ENCODE assay signal across 8 cellular contexts in the genomic region with DNA sequence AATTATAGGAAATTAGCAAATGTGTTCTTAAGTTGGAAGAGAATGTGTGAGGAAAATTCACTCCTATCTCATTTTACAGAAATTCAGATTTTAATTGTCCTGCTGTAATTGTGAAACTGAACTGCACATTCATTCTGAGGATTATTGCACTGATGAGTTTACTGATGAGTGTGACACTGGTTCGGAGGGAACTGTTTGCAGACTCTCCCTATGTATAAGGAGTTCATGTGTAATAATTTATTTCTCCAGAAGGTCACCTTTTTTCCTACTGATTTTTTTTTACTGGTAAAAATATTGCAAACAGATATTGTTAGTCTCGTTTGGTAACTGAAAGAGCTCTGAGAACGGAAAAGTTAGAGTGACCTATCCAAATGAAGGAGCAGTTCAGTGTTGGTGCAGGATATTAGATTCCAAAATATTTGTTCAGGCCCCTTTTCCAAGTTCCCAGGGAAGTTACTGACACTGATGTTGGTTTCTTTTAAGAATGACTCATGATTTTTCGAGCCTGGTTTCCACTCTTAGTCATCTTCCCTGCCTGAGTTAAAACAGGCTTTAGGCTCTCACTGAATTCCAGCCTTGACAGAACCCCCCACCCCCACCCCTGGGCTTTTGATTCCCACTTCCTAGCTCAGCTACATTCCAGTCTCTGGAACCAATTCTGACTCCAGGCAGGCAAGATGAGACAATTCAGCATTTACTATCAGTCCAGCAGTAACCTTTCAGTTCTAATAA. TPM values are rescaled to one million over a fixed set of nuclear protein-coding genes. Genes with fewer than 3 reads are reported as not detected.
DNase-seq lines count a peak whose midpoint lies in the region; ATAC-seq and TF ChIP-seq lines count a peak whose summit lies in the region.

No MANE protein-coding gene starts in this region.

- H3K4me3 ChIP-seq in A673 (ENCODE audit: low read depth, low read length, poor library complexity, severe bottlenecking), result no peak overlapping the region
- H3K4me3 ChIP-seq in Panc1 (ENCODE audit: low read depth in 2 of 2, low read length in 2 of 2), result peak overlapping the region in 1 of 2 experiments; percentile 30; a peak in 2 of 4 replicates
- no peak overlapping the region for H3K4me3 ChIP-seq in ectodermal cell (ENCODE audit: insufficient read depth, low read depth, low read length)
- H3K4me3 ChIP-seq in mesenchymal stem cell (ENCODE audit: insufficient read depth in 1 of 2, low read depth in 1 of 2, low read length in 2 of 2), result peak overlapping the region in 1 of 2 experiments; percentile 65

- no peak overlapping the region for H4K91ac ChIP-seq in mesenchymal stem cell (ENCODE audit: low read length)

- no peaks in the 10 kb centered on the region for H3K36me3 ChIP-seq in A673 (ENCODE audit: insufficient read depth, low read length, poor library complexity, severe bottlenecking)
- no peaks in the 10 kb centered on the region for H3K36me3 ChIP-seq in Panc1 (ENCODE audit: control insufficient read depth, insufficient read depth, low read length)
- no peaks in the 10 kb centered on the region for H3K36me3 ChIP-seq in ectodermal cell (ENCODE audit: control insufficient read depth, insufficient read depth, low read length)
- H3K36me3 ChIP-seq in mesenchymal stem cell (ENCODE audit: control insufficient read depth in 1 of 2, insufficient read depth in 2 of 2, low read depth in 1 of 2, low read length in 2 of 2), result peaks cover 0 to 4% of the 10 kb centered on the region in 2 experiments

- no peak overlapping the region for H2BK5ac ChIP-seq in mesenchymal stem cell (ENCODE audit: low read depth, low read length, poor library complexity, severe bottlenecking)

- no TSS peak for BruUV-seq in A673 (replicated peaks; lab: Mats Ljungman, UMichigan)
- BruUV-seq in Panc1 (replicated peaks; lab: Mats Ljungman, UMichigan), result TSS peak; percentile 4

- no peak overlapping the region for H3K14ac ChIP-seq in mesenchymal stem cell (ENCODE audit: low read length in 2 of 2)

- TF ChIP-seq CTCF in A673 (conservative IDR thresholded peaks at IDR 0.05; ENCODE audit: low read depth, low read length) (no peak), Panc1 (IDR thresholded peaks at IDR 0.05) (no peak), GM13977 (IDR thresholded peaks at IDR 0.05; ENCODE audit: extremely low read depth, insufficient read depth, missing control alignments) (no peak)

- H4K8ac ChIP-seq in mesenchymal stem cell (ENCODE audit: low read length), result no peak overlapping the region

- peak overlapping the region; percentile 86 for H3K9ac ChIP-seq in mesenchymal stem cell (ENCODE audit: low read length)

- no peak overlapping the region for H3K23ac ChIP-seq in mesenchymal stem cell (ENCODE audit: low read length in 2 of 2)

- POLR2A ChIA-PET in A673 (lab: Charles Lee; ENCODE audit: low non-redundant PET) (no interaction called here), Panc1 (lab: Charles Lee) (no interaction called here)

- no peak overlapping the region for H3K18ac ChIP-seq in mesenchymal stem cell (ENCODE audit: low read depth in 1 of 2, low read length in 2 of 2)

- peak overlapping the region; percentile 36 for H3K4me2 ChIP-seq in mesenchymal stem cell (ENCODE audit: low read length, poor library complexity, severe bottlenecking)

- H3K27ac ChIP-seq in A673 (ENCODE audit: low read depth, low read length, poor library complexity, severe bottlenecking), result peak overlapping the region; percentile 75
- peak overlapping the region; percentile 99 for H3K27ac ChIP-seq in Panc1 (ENCODE audit: low read length)
- peak overlapping the region; percentile 75 for H3K27ac ChIP-seq in ectodermal cell (ENCODE audit: insufficient read depth, low read depth, low read length, poor library complexity, severe bottlenecking)
- peak overlapping the region; percentile 95 for H3K27ac ChIP-seq in mesenchymal stem cell (ENCODE audit: low read length, poor library complexity, severe bottlenecking)

- peak overlapping the region; percentile 62 for H2BK120ac ChIP-seq in mesenchymal stem cell (ENCODE audit: low read depth, low read length)

- no peaks in the 10 kb centered on the region for H3K9me3 ChIP-seq in A673 (ENCODE audit: low read depth, low read length, poor library complexity, severe bottlenecking)
- no peaks in the 10 kb centered on the region for H3K9me3 ChIP-seq in Panc1 (ENCODE audit: control insufficient read depth, insufficient read depth, low read depth, low read length)
- no peaks in the 10 kb centered on the region for H3K9me3 ChIP-seq in ectodermal cell (ENCODE audit: control insufficient read depth, low read length)
- H3K9me3 ChIP-seq in mesenchymal stem cell (ENCODE audit: control insufficient read depth, low read length), result no peaks in the 10 kb centered on the region

- no peak overlapping the region for H2AFZ ChIP-seq in mesenchymal stem cell (ENCODE audit: low read depth, low read length)

- ATAC-seq in GM19452 (IDR thresholded peaks at IDR 0.05; ENCODE audit: unreplicated experiment) (peak; percentile 42), Panc1 (peak; percentile 74), HG03108 (IDR thresholded peaks at IDR 0.05; ENCODE audit: unreplicated experiment) (no peak), HG03565 (IDR thresholded peaks at IDR 0.05; ENCODE audit: unreplicated experiment) (no peak)

- peaks cover 2% of the 10 kb centered on the region for H3K79me1 ChIP-seq in mesenchymal stem cell (replicated peaks; ENCODE audit: low read length, poor library complexity, severe bottlenecking)

- intact Hi-C loops in A673 (cut with micrococcal nuclease; ENCODE audit: unreplicated experiment), result loop anchor here (2.0 kb wide), 1 partner anchor 15 kb away; no protein-coding TSS in a partner anchor
- intact Hi-C loops in Panc1 (cut with micrococcal nuclease; ENCODE audit: unreplicated experiment), result no loop called here

- WGBS in ectodermal cell, 2 experiments, result 51 to 58% methylated on average over 4 of the region's 4 CpGs
- 0% methylated on average over 3 of the region's 4 CpGs for WGBS in mesenchymal stem cell

- in situ Hi-C loops in Panc1 (cut with HindIII; ENCODE audit: low pct_unique_long_range_greater_than_20kb, low sequenced_read_pairs) (no loop called here), GM13977 (cut with MboI; ENCODE audit: low pct_unique_long_range_greater_than_20kb, low sequenced_read_pairs, unreplicated experiment) (no loop called here)

- no peak overlapping the region for H2BK12ac ChIP-seq in mesenchymal stem cell (ENCODE audit: low read length in 2 of 2)

- no peak overlapping the region for H3K4ac ChIP-seq in mesenchymal stem cell (ENCODE audit: low read depth in 1 of 2, low read length in 2 of 2)

- H3K27me3 ChIP-seq in A673 (replicated peaks; ENCODE audit: insufficient read depth, low read depth, low read length, poor library complexity) (no peaks in the 10 kb centered on the region), Panc1 (ENCODE audit: control insufficient read depth, insufficient read depth, low read length) (no peaks in the 10 kb centered on the region), ectodermal cell (ENCODE audit: control insufficient read depth, insufficient read depth, low read length, poor library complexity, severe bottlenecking) (no peaks in the 10 kb centered on the region), mesenchymal stem cell (ENCODE audit: control insufficient read depth in 1 of 2, insufficient read depth in 1 of 2, low read length in 2 of 2) (no peaks in the 10 kb centered on the region)

- H2BK15ac ChIP-seq in mesenchymal stem cell (ENCODE audit: low read depth, poor library complexity, severe bottlenecking), result no peak overlapping the region

- peaks cover 53% of the 10 kb centered on the region for H3K4me1 ChIP-seq in A673 (ENCODE audit: insufficient read depth, low read length, poor library complexity, severe bottlenecking)
- H3K4me1 ChIP-seq in Panc1 (ENCODE audit: control insufficient read depth, insufficient read depth, low read length), result peaks cover 57% of the 10 kb centered on the region
- H3K4me1 ChIP-seq in ectodermal cell (ENCODE audit: control insufficient read depth, insufficient read depth, low read length), result peaks cover 30% of the 10 kb centered on the region
- H3K4me1 ChIP-seq in mesenchymal stem cell (ENCODE audit: control insufficient read depth, insufficient read depth, low read depth, low read length), result peaks cover 4% of the 10 kb centered on the region

- H2AK5ac ChIP-seq in mesenchymal stem cell (ENCODE audit: low read length, severe bottlenecking), result no peak overlapping the region

- DNase-seq in A673 (ENCODE audit: low spot score), result peak; percentile 85
- peak; percentile 93 for DNase-seq in Panc1 (ENCODE audit: low read depth, low spot score)
- peak; percentile 98 for DNase-seq in mesenchymal stem cell
- DNase-seq in GM13977 (ENCODE audit: low spot score), result no peak

- CTCF ChIA-PET in A673 (lab: Charles Lee), result no interaction called here
- CTCF ChIA-PET in Panc1 (lab: Charles Lee), result no interaction called here

RNA-seq across cellular contexts. Expression of a gene that starts 18.4 kb away (rescaled TPM):
- total RNA-seq in A673 (2021), result 59.3 TPM in 2 replicates
- total RNA-seq in Panc1 (2021; ENCODE audit: unreplicated experiment), result 120 TPM
- 63.7 TPM for polyA plus RNA-seq in Panc1 (2012; ENCODE audit: insufficient read length)
- polyA plus RNA-seq in ectodermal cell (2013, experiment 1 of 4), result 35.6 TPM
- polyA plus RNA-seq in ectodermal cell (2013, experiment 2 of 4), result 35.8 TPM
- polyA plus RNA-seq in ectodermal cell (2013, experiment 3 of 4), result 26.6 TPM
- 31.7 TPM for polyA plus RNA-seq in ectodermal cell (2013, experiment 4 of 4)
- 51.1 TPM for polyA plus RNA-seq in mesenchymal stem cell (2013, experiment 1 of 2)
- polyA plus RNA-seq in mesenchymal stem cell (2013, experiment 2 of 2), result 50.0 TPM

Comparison
In these comparisons a context has a peak if more than half of its experiments do, and no peak if none do; other contexts are left out.
1. ATAC-seq: peak in GM19452 (single experiment) and Panc1 (single experiment); none in HG03108 (single experiment) and HG03565 (single experiment).
2. Peak in every context shown above with its lines, with median percentiles within 50 percentile points of each other: H3K27ac ChIP-seq.